Comparison of ENCODE assay signal across 21 cellular contexts in genomic region chr9:36936498-36936831, GRCh38.
DNase-seq lines count a peak whose midpoint lies in the region; ATAC-seq, FAIRE-seq and TF ChIP-seq lines count a peak whose summit lies in the region.
"Had no signal": no experiment of that assay in that cellular context is flagged by ENCODE, and none has a peak within 500 bp of the region (broad histone marks: within the 10 kb centered on the region; RNA-seq: fewer than 3 reads in every experiment).

No MANE protein-coding gene starts in this region.

- H3K4me3 ChIP-seq in gastroesophageal sphincter: no peak overlapping the region
- H3K4me3 ChIP-seq: K562 had no signal

- peak; percentile 29 for ATAC-seq in foreskin keratinocyte
- ATAC-seq in stimulated activated naive B cell treated with anti-CD40 and anti-IgM and Interleukin-4, amounts not matched to agents 10 μg/mL and 1 μg/mL and 100 μg/mL, for 72 hours (replicated peaks): no peak
- ATAC-seq in gastroesophageal sphincter: no peak
- ATAC-seq: K562, Panc1 had no signal

- peaks cover 74 to 94% of the 10 kb centered on the region in 2 donors for H3K4me1 Mint-ChIP-seq in stimulated activated naive B cell treated with anti-CD40 and anti-IgM and Interleukin-4, amounts not matched to agents 10 μg/mL and 1 μg/mL and 100 μg/mL, for 72 hours

- FAIRE-seq in GM19239 (lab: Jason Lieb, UNC): peak; percentile 81
- FAIRE-seq: K562 had no signal

- POLR2A ChIA-PET in RWPE1 (lab: Yijun Ruan, JAX; ENCODE audit: low non-redundant PET): no interaction called here

- H3K27me3 ChIP-seq in foreskin keratinocyte (no peaks in the 10 kb centered on the region), gastroesophageal sphincter (peaks cover 54% of the 10 kb centered on the region)

- H3K4me3 Mint-ChIP-seq in stimulated activated naive B cell treated with anti-CD40 and anti-IgM and Interleukin-4, amounts not matched to agents 10 μg/mL and 1 μg/mL and 100 μg/mL, for 72 hours: peak overlapping the region; percentile 14 to 53
- H3K4me3 Mint-ChIP-seq: CD4-positive, alpha-beta T cell had no signal

- H3K36me3 ChIP-seq in gastroesophageal sphincter: no peaks in the 10 kb centered on the region

- H3K27ac ChIP-seq in RWPE1 (no peak overlapping the region), foreskin keratinocyte (no peak overlapping the region), gastroesophageal sphincter (no peak overlapping the region)

- DNase-seq in GM19239 (ENCODE audit: insufficient read length, low spot score) (no peak), RWPE1 (ENCODE audit: low spot score) (peak; percentile 45), foreskin keratinocyte (peak in 1 of 2 donors; percentile 56), GM10266 (ENCODE audit: extremely low spot score) (no peak), iPS-NIHi7 (ENCODE audit: extremely low spot score) (no peak)
- DNase-seq in stimulated activated naive B cell treated with anti-CD40 and anti-IgM and Interleukin-4, amounts not matched to agents 10 μg/mL and 1 μg/mL and 100 μg/mL, for 72 hours: no peak
- DNase-seq: ACHN; CD4-positive, alpha-beta T cell; DMS53; HCEC 1CT; MV-4-11; NCI-H1417 treated with DMSO at 0.1 percent for 48 hours; NCI-H2029; NCI-H2171; NCI-H446 treated with DMSO at 0.1 percent for 48 hours; NCI-H774; SHP77; SK-N-SH had no signal

- peaks cover 0 to 10% (median 0%) of the 10 kb centered on the region in 3 donors for H3K9me3 ChIP-seq in gastroesophageal sphincter
- H3K9me3 ChIP-seq: SK-N-SH had no signal

- TF ChIP-seq POLR2A in gastroesophageal sphincter (IDR thresholded peaks at IDR 0.05): no peak

- CTCF ChIA-PET in RWPE1 (lab: Yijun Ruan, JAX): no interaction called here

- H3K27ac Mint-ChIP-seq in stimulated activated naive B cell treated with anti-CD40 and anti-IgM and Interleukin-4, amounts not matched to agents 10 μg/mL and 1 μg/mL and 100 μg/mL, for 72 hours: peak overlapping the region; percentile 96
- H3K27ac Mint-ChIP-seq: CD4-positive, alpha-beta T cell had no signal

- no peaks in the 10 kb centered on the region for H3K27me3 Mint-ChIP-seq in stimulated activated naive B cell treated with anti-CD40 and anti-IgM and Interleukin-4, amounts not matched to agents 10 μg/mL and 1 μg/mL and 100 μg/mL, for 72 hours

- H3K4me1 ChIP-seq in foreskin keratinocyte: no peaks in the 10 kb centered on the region
- no peaks in the 10 kb centered on the region for H3K4me1 ChIP-seq in gastroesophageal sphincter

- TF ChIP-seq CTCF in RWPE1 (conservative IDR thresholded peaks at IDR 0.05; ENCODE audit: low read depth) (no peak), foreskin keratinocyte (conservative IDR thresholded peaks at IDR 0.05) (no peak), gastroesophageal sphincter (IDR thresholded peaks at IDR 0.05) (no peak), GM10266 (IDR thresholded peaks at IDR 0.05; ENCODE audit: control insufficient read depth, insufficient read depth, low read depth, missing control alignments) (no peak)

- H3K9me3 Mint-ChIP-seq in stimulated activated naive B cell treated with anti-CD40 and anti-IgM and Interleukin-4, amounts not matched to agents 10 μg/mL and 1 μg/mL and 100 μg/mL, for 72 hours: peaks cover 4 to 8% of the 10 kb centered on the region in 2 donors
- H3K9me3 Mint-ChIP-seq: CD4-positive, alpha-beta T cell had no signal

- no peak for TF ChIP-seq EP300 in gastroesophageal sphincter (IDR thresholded peaks at IDR 0.05)

- peaks cover 71 to 95% of the 10 kb centered on the region in 2 donors for H3K36me3 Mint-ChIP-seq in stimulated activated naive B cell treated with anti-CD40 and anti-IgM and Interleukin-4, amounts not matched to agents 10 μg/mL and 1 μg/mL and 100 μg/mL, for 72 hours
